ENCODE assay signal across 8 cellular contexts in genomic region chr17:57832711-57833596, GRCh38. TPM values are rescaled to one million over a fixed set of nuclear protein-coding genes. Genes with fewer than 3 reads are reported as not detected.
DNase-seq lines count a peak whose midpoint lies in the region; ATAC-seq and TF ChIP-seq lines count a peak whose summit lies in the region.

No MANE protein-coding gene starts in this region.

- TF ChIP-seq CTCF in CD8-positive, alpha-beta T cell (IDR thresholded peaks at IDR 0.05) = peak; percentile 96

- H3K27me3 ChIP-seq in CD8-positive, alpha-beta T cell (ENCODE audit: insufficient read depth, low read length) = no peaks in the 10 kb centered on the region
- H3K27me3 ChIP-seq in endocrine pancreas (ENCODE audit: control insufficient read depth, insufficient read depth, low read length) = no peaks in the 10 kb centered on the region

- DNase-seq in CD8-positive, alpha-beta T cell = peak; percentile 42 to 76 (median 67)
- DNase-seq in NCI-H82 (lab: John Stamatoyannopoulos, UW) (peak; percentile 90), memory B cell (ENCODE audit: low spot score in 2 of 2) (peak; percentile 51 to 67)
- peak; percentile 37 to 52 for DNase-seq in activated CD8-positive, alpha-beta memory T cell treated with anti-CD3 and anti-CD28 coated beads for 1 hour (ENCODE audit: extremely low read depth in 1 of 2, low read depth in 1 of 2)
- DNase-seq in stimulated activated CD4-positive, alpha-beta T cell treated with anti-CD3 and anti-CD28 coated beads, TNF-alpha, amount 100 ng/mL, for 48 hours (ENCODE audit: low read depth in 3 of 3) = peak; percentile 49 to 71 (median 51)

- no peaks in the 10 kb centered on the region for H3K9me3 Mint-ChIP-seq in CD8-positive, alpha-beta T cell
- H3K9me3 Mint-ChIP-seq in memory B cell = no peaks in the 10 kb centered on the region

- H3K4me3 ChIP-seq in CD8-positive, alpha-beta T cell (ENCODE audit: low read depth, low read length) = peak overlapping the region; percentile 30
- H3K4me3 ChIP-seq in endocrine pancreas (ENCODE audit: control insufficient read depth, insufficient read depth, low read length) = peak overlapping the region; percentile 11

- H3K27ac Mint-ChIP-seq in CD8-positive, alpha-beta T cell = no peak overlapping the region
- no peak overlapping the region for H3K27ac Mint-ChIP-seq in memory B cell

- intact Hi-C loops in CD8-positive, alpha-beta T cell (cut with DNase I, micrococcal nuclease) = loop anchor here (1.0 to 10.0 kb wide), 5 partner anchors 86 to 702 kb away; partner anchors contain the start of gene CCDC182 (in 1 of the 2)

- CTCF ChIA-PET in CD8-positive, alpha-beta T cell (lab: Charles Lee) = interaction anchor here (0.6 to 4.3 kb wide), 37 partner anchors 9 to 745 kb away, joined by 3 to 32 read pairs (median 4); partner anchors contain the start of gene MRPS23

- POLR2A ChIA-PET in CD8-positive, alpha-beta T cell (lab: Charles Lee) = interaction anchor here (0.8 to 2.3 kb wide), 2 partner anchors 11 to 17 kb away, joined by 3 to 9 read pairs; partner anchors contain the start of gene MRPS23

- H3K36me3 ChIP-seq in CD8-positive, alpha-beta T cell (ENCODE audit: insufficient read depth, low read length) = no peaks in the 10 kb centered on the region
- no peaks in the 10 kb centered on the region for H3K36me3 ChIP-seq in endocrine pancreas (ENCODE audit: control insufficient read depth, insufficient read depth, low read length)

- H3K27me3 Mint-ChIP-seq in CD8-positive, alpha-beta T cell (ENCODE audit: low read depth) = no peaks in the 10 kb centered on the region
- H3K27me3 Mint-ChIP-seq in memory B cell = no peaks in the 10 kb centered on the region

- peak overlapping the region; percentile 1 for H3K9ac ChIP-seq in endocrine pancreas (ENCODE audit: control insufficient read depth, insufficient read depth, low read length)

- peaks cover 4% of the 10 kb centered on the region for H3K4me1 ChIP-seq in CD8-positive, alpha-beta T cell (ENCODE audit: insufficient read depth, low read length)
- H3K4me1 ChIP-seq in endocrine pancreas (ENCODE audit: control insufficient read depth, insufficient read depth, low read length) = peaks cover 11% of the 10 kb centered on the region

- no peak overlapping the region for H3K4me3 Mint-ChIP-seq in CD8-positive, alpha-beta T cell
- H3K4me3 Mint-ChIP-seq in memory B cell = no peak overlapping the region

- H3K4me1 Mint-ChIP-seq in CD8-positive, alpha-beta T cell (ENCODE audit: low read depth) = peaks cover 7% of the 10 kb centered on the region
- peaks cover 5% of the 10 kb centered on the region for H3K4me1 Mint-ChIP-seq in memory B cell

- no peak overlapping the region for H3K27ac ChIP-seq in CD8-positive, alpha-beta T cell (ENCODE audit: low read depth, low read length)

- no peaks in the 10 kb centered on the region for H3K9me3 ChIP-seq in CD8-positive, alpha-beta T cell (ENCODE audit: low read length)
- no peaks in the 10 kb centered on the region for H3K9me3 ChIP-seq in endocrine pancreas (ENCODE audit: control insufficient read depth, low read length)

- H3K36me3 Mint-ChIP-seq in CD8-positive, alpha-beta T cell = peaks cover 6% of the 10 kb centered on the region
- H3K36me3 Mint-ChIP-seq in memory B cell = peaks cover 5% of the 10 kb centered on the region

- ATAC-seq in CD8-positive, alpha-beta T cell = peak; percentile 70
- ATAC-seq in HG02973 (IDR thresholded peaks at IDR 0.05; ENCODE audit: unreplicated experiment) (peak; percentile 65), memory B cell (ENCODE audit: low read depth) (peak; percentile 84), HG03354 (IDR thresholded peaks at IDR 0.05; ENCODE audit: poor library complexity, severe bottlenecking, unreplicated experiment) (no peak)

RNA-seq across cellular contexts. Expression of gene MRPS23, which starts 16.9 kb away (rescaled TPM):
- 10 to 100 TPM; 16.2 to 17.2 TPM for total RNA-seq in CD8-positive, alpha-beta T cell
